8 cellular contexts compared by ENCODE assay signal in the genomic region with DNA sequence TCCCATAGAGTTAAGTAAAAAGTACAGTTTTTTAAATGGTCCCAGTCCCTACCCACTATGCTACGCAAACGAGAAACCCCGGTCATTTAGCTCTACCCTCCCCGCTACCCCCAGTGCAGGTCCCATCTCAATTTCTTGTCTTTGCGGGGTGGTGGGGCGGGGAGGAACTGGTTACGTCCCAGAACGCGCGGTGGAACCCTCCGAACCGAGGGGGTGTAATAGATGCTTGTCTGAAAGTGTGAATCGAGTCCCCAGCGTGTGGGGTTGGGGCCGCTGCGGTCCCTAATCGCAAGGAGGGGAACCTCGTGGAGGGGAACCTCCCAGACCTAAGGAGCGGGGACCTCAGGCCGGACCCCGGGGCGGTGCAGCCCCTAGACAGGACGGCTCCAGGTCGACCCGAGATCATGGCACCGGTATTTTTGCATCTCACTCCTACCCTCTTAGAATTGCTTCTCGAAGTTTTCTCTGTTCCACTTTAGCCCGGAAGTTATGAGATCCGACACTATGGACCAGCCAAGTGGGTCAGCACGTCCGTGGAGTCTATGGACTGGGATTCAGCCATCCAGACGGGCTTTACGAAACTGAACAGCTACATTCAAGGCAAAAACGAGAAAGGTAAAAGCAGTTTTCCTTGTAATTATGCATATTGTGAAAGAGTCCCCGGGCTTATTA. TPM values are rescaled to one million over a fixed set of nuclear protein-coding genes. Genes with fewer than 3 reads are reported as not detected.
A peak's percentile ranks its signal among the peaks of the same experiment; 100 is the strongest.
DNase-seq lines count a peak whose midpoint lies in the region; ATAC-seq and TF ChIP-seq lines count a peak whose summit lies in the region.

No MANE protein-coding gene starts in this region.

- TF ChIP-seq POLR2A in body of pancreas (IDR thresholded peaks at IDR 0.05) = no peak

- TF ChIP-seq CTCF in OCI-LY7 (conservative IDR thresholded peaks at IDR 0.05; ENCODE audit: low read length) (no peak), body of pancreas (IDR thresholded peaks at IDR 0.05) (no peak)

- no peaks in the 10 kb centered on the region for H4K20me1 ChIP-seq in OCI-LY7 (ENCODE audit: insufficient read depth, low read length)

- CTCF ChIA-PET in OCI-LY7 (lab: Charles Lee; ENCODE audit: unreplicated experiment) = interaction anchor here (1.0 to 1.4 kb wide), 3 partner anchors 10 to 290 kb away, joined by 3 to 6 read pairs (median 4); no protein-coding TSS in a partner anchor

- H3K79me2 ChIP-seq in OCI-LY7 (ENCODE audit: insufficient read depth, low read depth, low read length) = no peaks in the 10 kb centered on the region; the same call in 1 of the 2 replicates

- DNase-seq in NCI-H2107 treated with DMSO at 0.1 percent for 48 hours (lab: John Stamatoyannopoulos, UW; ENCODE audit: unreplicated experiment) (peak; percentile 3), NCI-H2107 (lab: John Stamatoyannopoulos, UW) (no peak), OCI-LY7 (ENCODE audit: low spot score) (peak; percentile 58), body of pancreas (peak in 3 of 4 donors; percentile 10 to 29 (median 29)), iPS-NIHi7 (ENCODE audit: extremely low spot score) (peak; percentile 30), SIG-M5 treated with dmso at 0.1 percent for 504 hours (lab: John Stamatoyannopoulos, UW; ENCODE audit: unreplicated experiment) (no peak), NCI-H510A treated with DMSO at 0.1 percent for 48 hours (lab: John Stamatoyannopoulos, UW) (no peak)
- DNase-seq in stimulated activated CD8-positive, alpha-beta memory T cell treated with anti-CD3 and anti-CD28 coated beads, Interleukin-15, amount 100 ng/mL, for 24 hours (ENCODE audit: low read depth) = peak; percentile 4

- 2 to 3% methylated on average over 23 to 35 of the region's 35 CpGs for WGBS in body of pancreas, 2 donors

- intact Hi-C loops in OCI-LY7 (cut with micrococcal nuclease; ENCODE audit: unreplicated experiment) (loop anchor here (1.0 to 10.0 kb wide), 3 partner anchors 118 to 400 kb away; no protein-coding TSS in a partner anchor), body of pancreas (cut with DNase I) (no loop called here)

- H3K4me3 ChIP-seq in OCI-LY7 (ENCODE audit: low read depth, low read length, poor library complexity, severe bottlenecking) (peak overlapping the region; percentile 84), body of pancreas (peak overlapping the region; percentile 2 to 43)

- ATAC-seq in body of pancreas = peak; percentile 1

- no TSS peak for BruUV-seq in OCI-LY7 (replicated peaks; lab: Mats Ljungman, UMichigan)

- no peaks in the 10 kb centered on the region for H3K9me3 ChIP-seq in OCI-LY7 (ENCODE audit: low read length)
- no peaks in the 10 kb centered on the region for H3K9me3 ChIP-seq in body of pancreas

- H3K4me1 ChIP-seq in OCI-LY7 (ENCODE audit: insufficient read depth, low read length, poor library complexity, severe bottlenecking) (peaks cover 20% of the 10 kb centered on the region), body of pancreas (peaks cover 19% of the 10 kb centered on the region)

- peaks cover 39% of the 10 kb centered on the region for H3K36me3 ChIP-seq in OCI-LY7 (ENCODE audit: insufficient read depth, low read length)
- H3K36me3 ChIP-seq in body of pancreas (replicated peaks in 1 of 2; ENCODE audit: insufficient read depth in 1 of 2, low read depth in 2 of 2) = peaks cover 4 to 22% of the 10 kb centered on the region in 2 donors

- H3K9me2 ChIP-seq in OCI-LY7 (ENCODE audit: insufficient read depth, low read length) = no peaks in the 10 kb centered on the region

- H3K27ac ChIP-seq in OCI-LY7 (ENCODE audit: low read depth, low read length, poor library complexity, severe bottlenecking) (peak overlapping the region; percentile 43), body of pancreas (peak overlapping the region; percentile 90 to 97 (median 94))

- no peaks in the 10 kb centered on the region for H3K27me3 ChIP-seq in body of pancreas

- peak overlapping the region; percentile 97 for H3K4me2 ChIP-seq in OCI-LY7 (ENCODE audit: low read length)

- H2AFZ ChIP-seq in OCI-LY7 (ENCODE audit: low read length) = peak overlapping the region; percentile 88

- POLR2A ChIA-PET in OCI-LY7 (lab: Charles Lee) = interaction anchor here (0.7 to 2.4 kb wide), 6 partner anchors 11 to 288 kb away, joined by 3 to 12 read pairs (median 4); no protein-coding TSS in a partner anchor

RNA-seq across cellular contexts. Expression of a gene that starts 0.8 kb away (rescaled TPM):
- total RNA-seq in OCI-LY7 (2014; rRNA removed; shearing (Covaris generic)) = 14.0 and 25.0 TPM in 2 replicates
- total RNA-seq in OCI-LY7 (2022) = 36.2 and 38.4 TPM in 2 replicates
- total RNA-seq in body of pancreas = 100 to 1,000 TPM in 1 of 2 donors, 10 to 100 TPM in 1; 33.2 to 181 TPM

RNA-seq across cellular contexts. Expression of a gene that starts 27.1 kb away (rescaled TPM):
- not detected in 2 replicates for total RNA-seq in OCI-LY7 (2014; rRNA removed; shearing (Covaris generic))
- total RNA-seq in OCI-LY7 (2022) (not detected in 2 replicates), body of pancreas (not detected)

Comparison
In these comparisons a context has a peak if more than half of its experiments do, and no peak if none do; other contexts are left out.
1. DNase-seq: peak in NCI-H2107 treated with DMSO at 0.1 percent for 48 hours (single experiment), OCI-LY7 (single experiment), body of pancreas (3 of 4), iPS-NIHi7 (single experiment) and stimulated activated CD8-positive, alpha-beta memory T cell treated with anti-CD3 and anti-CD28 coated beads, Interleukin-15, amount 100 ng/mL, for 24 hours (single experiment); none in NCI-H2107 (single experiment), SIG-M5 treated with dmso at 0.1 percent for 504 hours (single experiment) and NCI-H510A treated with DMSO at 0.1 percent for 48 hours (single experiment).